In the genomic region with DNA sequence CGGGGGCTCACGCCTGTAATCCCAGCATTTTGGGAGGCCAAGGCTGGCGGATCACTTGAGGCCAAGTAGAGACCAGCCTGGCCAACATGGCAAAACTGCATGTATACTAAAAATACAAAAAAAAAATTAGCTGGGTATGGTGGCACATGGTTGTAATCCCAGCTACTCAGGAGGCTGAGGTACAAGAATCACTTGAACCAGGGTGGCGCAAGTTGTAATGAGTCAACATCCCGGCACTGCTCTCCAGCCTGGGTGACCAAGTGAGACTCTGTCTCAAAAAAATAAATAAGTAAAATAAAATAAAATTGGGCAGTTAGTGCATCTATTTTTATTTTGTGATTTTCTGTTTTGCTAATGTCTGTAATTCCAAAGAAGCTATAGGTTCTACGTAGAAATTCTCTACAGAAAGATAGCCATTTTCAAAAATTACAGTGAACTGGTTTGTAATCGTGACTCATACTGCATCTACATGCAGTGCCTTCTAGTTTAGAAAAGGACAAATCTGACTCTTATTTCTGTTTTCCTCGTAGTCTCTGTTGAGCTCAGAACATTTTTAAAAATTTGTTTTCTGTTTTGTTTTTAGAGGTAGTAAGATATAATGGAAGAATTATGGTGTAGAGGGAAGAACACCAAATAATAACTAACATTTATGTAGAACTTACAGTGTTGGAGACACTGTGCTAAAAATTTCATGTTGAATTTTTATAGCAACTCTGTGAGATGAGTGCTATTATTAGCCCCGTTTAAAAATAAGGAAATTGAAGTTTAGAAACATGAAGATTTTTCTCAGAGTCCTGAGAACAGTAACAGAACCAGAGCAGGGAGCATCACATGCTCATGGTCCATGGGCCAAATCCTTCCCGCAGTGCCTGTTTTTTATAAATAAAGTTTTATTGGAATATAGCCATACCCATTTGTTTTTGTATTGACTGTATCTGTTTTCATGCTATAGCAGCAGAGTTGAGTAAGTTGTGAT, we compare ENCODE assay signal across 23 cellular contexts.
DNase-seq lines count a peak whose midpoint lies in the region; ATAC-seq, FAIRE-seq and TF ChIP-seq lines count a peak whose summit lies in the region.
"Had no signal": no experiment of that assay in that cellular context is flagged by ENCODE, and none has a peak within 500 bp of the region (broad histone marks: within the 10 kb centered on the region; RNA-seq: fewer than 3 reads in every experiment).

No MANE protein-coding gene starts in this region.

- CTCF ChIA-PET in MCF 10A (lab: Yijun Ruan, JAX): interaction anchor here (0.6 to 1.7 kb wide), 5 partner anchors 15 to 249 kb away, joined by 3 to 6 read pairs (median 3); no protein-coding TSS in a partner anchor

- H3K27me3 Mint-ChIP-seq in MCF 10A (ENCODE audit: insufficient read depth, unreplicated experiment): no peaks in the 10 kb centered on the region
- H3K27me3 Mint-ChIP-seq: brain; CD8-positive, alpha-beta memory T cell; naive thymus-derived CD8-positive, alpha-beta T cell; type B pancreatic cell had no signal

- H3K36me3 ChIP-seq in breast epithelium (peaks cover 6% of the 10 kb centered on the region), bronchial epithelial cell (ENCODE audit: control insufficient read depth, insufficient read depth, low read length) (peaks cover 1% of the 10 kb centered on the region)

- FAIRE-seq in bronchial epithelial cell (lab: Jason Lieb, UNC): no peak
- FAIRE-seq: A549 had no signal

- peak overlapping the region; percentile 57 for H3K4me3 Mint-ChIP-seq in MCF 10A (ENCODE audit: unreplicated experiment)
- H3K4me3 Mint-ChIP-seq: CD8-positive, alpha-beta memory T cell; naive thymus-derived CD8-positive, alpha-beta T cell; type B pancreatic cell had no signal

- no peaks in the 10 kb centered on the region for H3K9me3 ChIP-seq in breast epithelium
- H3K9me3 ChIP-seq: A549 had no signal

- TF ChIP-seq CTCF in MCF 10A (IDR thresholded peaks at IDR 0.05; ENCODE audit: unreplicated experiment) (no peak), breast epithelium (IDR thresholded peaks at IDR 0.05) (no peak), bronchial epithelial cell (IDR thresholded peaks at IDR 0.05; ENCODE audit: insufficient read depth, low read length, severe bottlenecking) (no peak)

- no TSS peak for BruUV-seq in MCF 10A (replicated peaks; lab: Mats Ljungman, UMichigan)

- no peak overlapping the region for H3K4me3 ChIP-seq in breast epithelium
- no peak overlapping the region for H3K4me3 ChIP-seq in bronchial epithelial cell (ENCODE audit: low read depth, low read length)
- H3K4me3 ChIP-seq: A549, smooth muscle cell had no signal

- peak overlapping the region; percentile 92 for H3K27ac Mint-ChIP-seq in MCF 10A (ENCODE audit: low read depth, unreplicated experiment)
- H3K27ac Mint-ChIP-seq: type B pancreatic cell had no signal

- peaks cover 14% of the 10 kb centered on the region for H3K9me3 Mint-ChIP-seq in MCF 10A (ENCODE audit: unreplicated experiment)
- H3K9me3 Mint-ChIP-seq: CD8-positive, alpha-beta memory T cell; naive thymus-derived CD8-positive, alpha-beta T cell had no signal

- peaks cover 19% of the 10 kb centered on the region for H3K4me1 Mint-ChIP-seq in MCF 10A (ENCODE audit: insufficient read depth, unreplicated experiment)
- H3K4me1 Mint-ChIP-seq: brain; naive thymus-derived CD8-positive, alpha-beta T cell had no signal

- no peak for ATAC-seq in GM19023 (IDR thresholded peaks at IDR 0.05; ENCODE audit: unreplicated experiment)
- no peak for ATAC-seq in GM21360 (IDR thresholded peaks at IDR 0.05; ENCODE audit: unreplicated experiment)
- ATAC-seq: A549; activated CD4-positive, CD25-positive, alpha-beta regulatory T cell treated with anti-CD3 and anti-CD28 coated beads, Interleukin-2, amount 50 U/mL, for 24 hours; naive thymus-derived CD8-positive, alpha-beta T cell had no signal

- POLR2A ChIA-PET in MCF 10A (lab: Yijun Ruan, JAX): interaction anchor here (0.8 to 3.1 kb wide), 18 partner anchors 8 to 198 kb away, joined by 3 to 18 read pairs (median 4); no protein-coding TSS in a partner anchor

- no peak for TF ChIP-seq POLR2A in breast epithelium (IDR thresholded peaks at IDR 0.05)

- DNase-seq in MCF 10A (ENCODE audit: unreplicated experiment) (peak; percentile 89), breast epithelium (ENCODE audit: low spot score in 2 of 2) (no peak), bronchial epithelial cell (ENCODE audit: low read depth) (peak; percentile 74), kidney tubule cell (ENCODE audit: low spot score) (peak; percentile 23), medulla oblongata (ENCODE audit: extremely low spot score) (no peak)
- no peak for DNase-seq in effector CD8-positive, alpha-beta T cell (lab: John Stamatoyannopoulos, UW)
- DNase-seq: activated gamma-delta T cell treated with Interleukin-2 at 50 U/mL for 16 hours; CD8-positive, alpha-beta memory T cell; DMS79 treated with DMSO at 0.1 percent for 48 hours; effector CD4-positive, alpha-beta T cell; Karpas-422; naive thymus-derived CD8-positive, alpha-beta T cell; NCI-H2227 treated with DMSO at 0.1 percent for 48 hours; SHP77 treated with DMSO at 0.1 percent for 48 hours; T-helper 2 cell had no signal

- intact Hi-C loops in MCF 10A (cut with micrococcal nuclease) (no loop called here), breast epithelium (cut with DNase I; ENCODE audit: low total_unique reads) (no loop called here)

- H3K27ac ChIP-seq in breast epithelium: no peak overlapping the region
- H3K27ac ChIP-seq: A549, HL-60 had no signal

- no peaks in the 10 kb centered on the region for H3K4me1 ChIP-seq in breast epithelium
- H3K4me1 ChIP-seq: A549 had no signal

- no peaks in the 10 kb centered on the region for H3K27me3 ChIP-seq in breast epithelium
- no peaks in the 10 kb centered on the region for H3K27me3 ChIP-seq in bronchial epithelial cell (ENCODE audit: control insufficient read depth, insufficient read depth, low read length)

- peaks cover 16% of the 10 kb centered on the region for H3K36me3 Mint-ChIP-seq in MCF 10A (ENCODE audit: insufficient read depth, unreplicated experiment)

Comparison
In these comparisons a context has a peak if more than half of its experiments do, and no peak if none do; other contexts are left out.
1. DNase-seq: peak in MCF 10A (single experiment), bronchial epithelial cell (single experiment) and kidney tubule cell (single experiment); none in breast epithelium (0 of 2), medulla oblongata (single experiment) and effector CD8-positive, alpha-beta T cell (single experiment).